In the genomic region with DNA sequence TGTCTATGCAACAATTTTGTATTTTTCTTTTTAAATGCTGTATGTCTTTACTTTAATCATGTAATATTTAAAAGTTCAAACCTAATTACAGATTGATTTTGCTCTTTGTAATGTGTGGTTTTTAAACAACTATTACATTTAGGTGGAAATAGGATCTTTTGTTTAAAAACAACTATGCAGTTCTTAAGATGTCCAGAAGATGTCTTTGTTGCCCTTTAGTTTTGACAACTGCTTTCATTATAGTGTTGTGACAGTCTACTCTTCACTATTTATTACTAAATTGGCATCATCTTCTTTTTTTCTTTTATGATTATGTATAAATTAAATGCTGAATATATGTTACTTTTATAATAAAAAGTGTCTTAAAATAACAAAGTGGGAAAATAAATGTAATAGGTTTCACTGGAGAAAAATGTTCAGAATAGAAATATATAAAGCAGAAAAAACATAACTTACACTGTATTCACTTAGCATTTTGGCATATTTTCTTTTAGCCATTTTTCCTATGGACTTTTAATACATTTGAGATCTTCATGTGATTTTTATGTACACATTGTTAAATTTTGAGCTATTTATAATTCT, we compare ENCODE assay signal across 8 cellular contexts. TPM values are rescaled to one million over a fixed set of nuclear protein-coding genes. Genes with fewer than 3 reads are reported as not detected.
A peak's percentile ranks its signal among the peaks of the same experiment; 100 is the strongest.
DNase-seq lines count a peak whose midpoint lies in the region; ATAC-seq, FAIRE-seq and TF ChIP-seq lines count a peak whose summit lies in the region.
"Had no signal": no experiment of that assay in that cellular context is flagged by ENCODE, and none has a peak within 500 bp of the region (broad histone marks: within the 10 kb centered on the region; RNA-seq: fewer than 3 reads in every experiment).

No MANE protein-coding gene starts in this region.

- H3K9me3 ChIP-seq in spleen: no peaks in the 10 kb centered on the region

- ATAC-seq in HG02885 (IDR thresholded peaks at IDR 0.05; ENCODE audit: poor library complexity, unreplicated experiment): peak; percentile 79
- peak; percentile 74; the same call in 2 of the 3 replicates for ATAC-seq in SK-N-SH treated with all-trans-retinoic acid at 6 μM for 48 hours
- peak; percentile 55 for ATAC-seq in foreskin keratinocyte
- no peak for ATAC-seq in GM18505 (IDR thresholded peaks at IDR 0.05; ENCODE audit: unreplicated experiment)

- H3K27me3 ChIP-seq in foreskin keratinocyte (no peaks in the 10 kb centered on the region), spleen (replicated peaks in 1 of 7) (peaks cover 0 to 9% (median 0%) of the 10 kb centered on the region in 7 donors)

- FAIRE-seq in G401.6 (lab: Jason Lieb, UNC): peak; percentile 97

- DNase-seq in foreskin keratinocyte (peak in 1 of 2 donors; percentile 14), spleen (no peak)
- DNase-seq in activated T-cell treated with anti-CD3 and anti-CD28 coated beads, Interleukin-2, amount 50 U/mL, for 48 hours: no peak

- TF ChIP-seq POLR2A in spleen (IDR thresholded peaks at IDR 0.05) (no peak), GM18505 (IDR thresholded peaks at IDR 0.05; ENCODE audit: borderline replicate concordance, extremely low read depth, insufficient read depth, insufficient read length) (no peak)

- peak; percentile 78 for TF ChIP-seq CTCF in foreskin keratinocyte (conservative IDR thresholded peaks at IDR 0.05)
- TF ChIP-seq CTCF in spleen (IDR thresholded peaks at IDR 0.05 in 8 of 11, conservative IDR thresholded peaks at IDR 0.05 in 3 of 11): peak in 10 of 11 experiments; percentile 35 to 72 (median 59)

- no peaks in the 10 kb centered on the region for H3K36me3 ChIP-seq in spleen

- H3K27ac ChIP-seq in foreskin keratinocyte: no peak overlapping the region
- H3K27ac ChIP-seq in spleen: no peak overlapping the region
- H3K27ac ChIP-seq: SK-N-MC had no signal

- no peak overlapping the region for H3K4me3 ChIP-seq in spleen
- H3K4me3 ChIP-seq: SK-N-MC had no signal

- intact Hi-C loops in spleen (cut with DNase I; ENCODE audit: low total_unique reads): loop anchor here (5.0 kb wide), 1 partner anchor 123 kb away; no protein-coding TSS in a partner anchor

- no peaks in the 10 kb centered on the region for H3K4me1 ChIP-seq in foreskin keratinocyte
- H3K4me1 ChIP-seq in spleen: peaks cover 0 to 5% (median 0%) of the 10 kb centered on the region in 6 donors

TF ChIP-seq in SK-N-SH treated with all-trans-retinoic acid at 6 μM for 48 hours, 23 proteins besides CTCF, POLR2A, EP300 and RAD21:
- TF ChIP-seq OSR1 (CRISPR knock-in tag; IDR thresholded peaks at IDR 0.05) (no peak), CSRNP3 (CRISPR knock-in tag; IDR thresholded peaks at IDR 0.05) (no peak), ZC3H10 (CRISPR knock-in tag; IDR thresholded peaks at IDR 0.05) (no peak), BACH2 (CRISPR knock-in tag; IDR thresholded peaks at IDR 0.05; ENCODE audit: borderline replicate concordance) (no peak), ZFP30 (CRISPR knock-in tag; IDR thresholded peaks at IDR 0.05) (no peak), ZNF565 (CRISPR knock-in tag; conservative IDR thresholded peaks at IDR 0.05; ENCODE audit: low read depth) (no peak), TSHZ2 (CRISPR knock-in tag; IDR thresholded peaks at IDR 0.05) (no peak), RARB (CRISPR knock-in tag; IDR thresholded peaks at IDR 0.05) (no peak), TCF4 (CRISPR knock-in tag; IDR thresholded peaks at IDR 0.05; ENCODE audit: borderline replicate concordance) (no peak), TOX (CRISPR knock-in tag; IDR thresholded peaks at IDR 0.05; ENCODE audit: borderline replicate concordance) (no peak), ZFP3 (CRISPR knock-in tag; IDR thresholded peaks at IDR 0.05) (no peak), PPARA (CRISPR knock-in tag; IDR thresholded peaks at IDR 0.05; ENCODE audit: borderline replicate concordance) (no peak), GLIS3 (CRISPR knock-in tag; IDR thresholded peaks at IDR 0.05) (no peak), SNAI2 (CRISPR knock-in tag; IDR thresholded peaks at IDR 0.05) (no peak), ISL1 (CRISPR knock-in tag; IDR thresholded peaks at IDR 0.05) (no peak)
- TF ChIP-seq, protein P1, sequence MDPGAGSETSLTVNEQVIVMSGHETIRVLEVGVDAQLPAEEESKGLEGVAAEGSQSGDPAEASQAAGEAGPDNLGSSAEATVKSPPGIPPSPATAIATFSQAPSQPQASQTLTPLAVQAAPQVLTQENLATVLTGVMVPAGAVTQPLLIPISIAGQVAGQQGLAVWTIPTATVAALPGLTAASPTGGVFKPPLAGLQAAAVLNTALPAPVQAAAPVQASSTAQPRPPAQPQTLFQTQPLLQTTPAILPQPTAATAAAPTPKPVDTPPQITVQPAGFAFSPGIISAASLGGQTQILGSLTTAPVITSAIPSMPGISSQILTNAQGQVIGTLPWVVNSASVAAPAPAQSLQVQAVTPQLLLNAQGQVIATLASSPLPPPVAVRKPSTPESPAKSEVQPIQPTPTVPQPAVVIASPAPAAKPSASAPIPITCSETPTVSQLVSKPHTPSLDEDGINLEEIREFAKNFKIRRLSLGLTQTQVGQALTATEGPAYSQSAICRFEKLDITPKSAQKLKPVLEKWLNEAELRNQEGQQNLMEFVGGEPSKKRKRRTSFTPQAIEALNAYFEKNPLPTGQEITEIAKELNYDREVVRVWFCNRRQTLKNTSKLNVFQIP (CRISPR knock-in tag; IDR thresholded peaks at IDR 0.05; ENCODE audit: borderline replicate concordance, low read depth): no peak
- TF ChIP-seq, protein P2, sequence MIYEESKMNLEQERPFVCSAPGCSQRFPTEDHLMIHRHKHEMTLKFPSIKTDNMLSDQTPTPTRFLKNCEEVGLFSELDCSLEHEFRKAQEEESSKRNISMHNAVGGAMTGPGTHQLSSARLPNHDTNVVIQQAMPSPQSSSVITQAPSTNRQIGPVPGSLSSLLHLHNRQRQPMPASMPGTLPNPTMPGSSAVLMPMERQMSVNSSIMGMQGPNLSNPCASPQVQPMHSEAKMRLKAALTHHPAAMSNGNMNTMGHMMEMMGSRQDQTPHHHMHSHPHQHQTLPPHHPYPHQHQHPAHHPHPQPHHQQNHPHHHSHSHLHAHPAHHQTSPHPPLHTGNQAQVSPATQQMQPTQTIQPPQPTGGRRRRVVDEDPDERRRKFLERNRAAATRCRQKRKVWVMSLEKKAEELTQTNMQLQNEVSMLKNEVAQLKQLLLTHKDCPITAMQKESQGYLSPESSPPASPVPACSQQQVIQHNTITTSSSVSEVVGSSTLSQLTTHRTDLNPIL (CRISPR knock-in tag; IDR thresholded peaks at IDR 0.05; ENCODE audit: low read depth): no peak
TF ChIP-seq in SK-N-SH treated with all-trans-retinoic acid at 6 μM for 48 hours: peak in this region for 0.

RNA-seq across cellular contexts. Expression of gene PCNX4, which starts 27.1 kb away (rescaled TPM):
- 43.3 and 43.9 TPM in 2 replicates for total RNA-seq in foreskin keratinocyte
- polyA plus RNA-seq in foreskin keratinocyte: 20.5 and 23.1 TPM in 2 replicates
- total RNA-seq in spleen: 100 to 1,000 TPM in 1 of 7 donors, 10 to 100 TPM in 6; 40.2 to 102 (median 51.9) TPM
- 10 to 100 TPM; 11.5 to 12.7 (median 12.2) TPM for polyA plus RNA-seq in spleen
